Comparison of ENCODE assay signal across 16 cellular contexts in the genomic region with DNA sequence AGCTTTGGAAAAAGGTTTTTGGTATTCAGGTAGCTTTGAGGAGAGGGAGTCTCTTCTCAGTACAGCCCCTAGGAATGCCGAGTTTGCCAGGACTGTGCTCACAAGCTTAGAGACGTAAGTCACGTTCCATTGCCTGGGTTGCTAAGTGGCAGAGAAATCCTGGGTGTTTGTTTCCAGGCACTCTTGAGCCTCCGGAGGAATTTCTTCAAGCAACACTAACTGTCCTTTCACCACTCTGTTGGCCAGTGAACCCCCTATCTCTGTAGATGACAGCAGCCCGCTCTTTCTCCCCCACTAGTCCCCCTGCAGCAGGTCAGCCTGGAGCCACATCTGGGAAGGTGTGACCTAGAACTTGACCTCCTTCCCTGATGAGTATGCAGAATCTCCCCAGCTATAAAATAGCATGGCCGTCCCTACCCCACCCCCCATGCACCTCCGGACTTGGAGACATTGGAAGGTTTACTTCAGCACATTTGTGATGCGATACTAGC.
DNase-seq lines count a peak whose midpoint lies in the region; ATAC-seq and TF ChIP-seq lines count a peak whose summit lies in the region.
"Had no signal": no experiment of that assay in that cellular context is flagged by ENCODE, and none has a peak within 500 bp of the region (broad histone marks: within the 10 kb centered on the region; RNA-seq: fewer than 3 reads in every experiment).

No MANE protein-coding gene starts in this region.

- no peak overlapping the region for H3K9ac ChIP-seq in trophoblast cell (ENCODE audit: low read length)

- H2BK12ac ChIP-seq in trophoblast cell (ENCODE audit: low read length) = peak overlapping the region; percentile 39

- no peak for TF ChIP-seq POLR2A in uterus (IDR thresholded peaks at IDR 0.05)

- peak overlapping the region; percentile 0 for H3K14ac ChIP-seq in trophoblast cell (ENCODE audit: low read length)

- peak overlapping the region; percentile 16 for H2AK5ac ChIP-seq in trophoblast cell (ENCODE audit: low read length)

- H3K27me3 ChIP-seq in right atrium auricular region = no peaks in the 10 kb centered on the region
- H3K27me3 ChIP-seq in left lung = peaks cover 0 to 19% of the 10 kb centered on the region in 2 donors
- no peaks in the 10 kb centered on the region for H3K27me3 ChIP-seq in trophoblast cell (ENCODE audit: insufficient read depth, low read length)
- H3K27me3 ChIP-seq in uterus = no peaks in the 10 kb centered on the region
- H3K27me3 ChIP-seq in MG63 = no peaks in the 10 kb centered on the region

- H3K4me3 ChIP-seq in right atrium auricular region = no peak overlapping the region
- H3K4me3 ChIP-seq in left lung = no peak overlapping the region
- peak overlapping the region; percentile 1 for H3K4me3 ChIP-seq in trophoblast cell (ENCODE audit: low read depth, low read length)
- no peak overlapping the region for H3K4me3 ChIP-seq in uterus
- no peak overlapping the region for H3K4me3 ChIP-seq in MG63
- H3K4me3 ChIP-seq: A549, GM23338, thoracic aorta had no signal

- ATAC-seq in left ventricle myocardium superior = no peak
- ATAC-seq in left lung = peak; percentile 23
- ATAC-seq: A549, GM23338 had no signal

- TF ChIP-seq CTCF in right atrium auricular region (IDR thresholded peaks at IDR 0.05) (no peak), left lung (IDR thresholded peaks at IDR 0.05) (no peak), uterus (IDR thresholded peaks at IDR 0.05) (no peak)

- peak overlapping the region; percentile 86 for H4K91ac ChIP-seq in trophoblast cell (ENCODE audit: low read depth, low read length)

- WGBS in trophoblast cell (ENCODE audit: extremely low coverage, insufficient coverage, insufficient read length) = no CpG with 5 or more reads among the region's 8 CpGs

- H4K8ac ChIP-seq in trophoblast cell (ENCODE audit: low read depth, low read length) = peak overlapping the region; percentile 25

- H3K4me2 ChIP-seq in trophoblast cell (ENCODE audit: low read length) = no peak overlapping the region
- H3K4me2 ChIP-seq: A549 had no signal

- no peak overlapping the region for H3K18ac ChIP-seq in trophoblast cell (ENCODE audit: low read length)

- peaks cover 12% of the 10 kb centered on the region for H3K79me2 ChIP-seq in trophoblast cell (ENCODE audit: control insufficient read depth, insufficient read depth, low read length, poor library complexity)

- intact Hi-C loops in left ventricle myocardium superior (cut with micrococcal nuclease) (no loop called here), left lung (cut with DNase I) (no loop called here), uterus (cut with DNase I; ENCODE audit: low total_unique reads) (no loop called here), posterior cingulate gyrus (cut with DNase I) (no loop called here)

- H3K9me3 ChIP-seq in right atrium auricular region (no peaks in the 10 kb centered on the region), left lung (no peaks in the 10 kb centered on the region), trophoblast cell (ENCODE audit: insufficient read depth, low read depth, low read length) (no peaks in the 10 kb centered on the region), uterus (no peaks in the 10 kb centered on the region), MG63 (no peaks in the 10 kb centered on the region)
- H3K9me3 ChIP-seq: A549, thoracic aorta had no signal

- peak overlapping the region; percentile 25 for H2BK5ac ChIP-seq in trophoblast cell (ENCODE audit: low read depth, low read length, poor library complexity)

- peak overlapping the region; percentile 1 for H2BK120ac ChIP-seq in trophoblast cell (ENCODE audit: insufficient read depth, low read length, poor library complexity)

- H3K27ac ChIP-seq in right atrium auricular region (peak overlapping the region; percentile 3 to 71), left lung (peak overlapping the region; percentile 41 to 83), trophoblast cell (ENCODE audit: low read depth, low read length) (peak overlapping the region; percentile 99), uterus (peak overlapping the region; percentile 25 to 86)

- H3K79me1 ChIP-seq in trophoblast cell (ENCODE audit: low read length) = peaks cover 81% of the 10 kb centered on the region

- peak overlapping the region; percentile 4 for H3K4ac ChIP-seq in trophoblast cell (ENCODE audit: low read depth, low read length)

- no peak overlapping the region for H2AFZ ChIP-seq in trophoblast cell (ENCODE audit: insufficient read depth, low read length, poor library complexity)

- DNase-seq in right atrium auricular region (ENCODE audit: low spot score) = no peak
- DNase-seq in left ventricle myocardium superior = no peak
- DNase-seq in left lung = no peak
- peak; percentile 81 to 93 for DNase-seq in trophoblast cell
- no peak for DNase-seq in uterus
- no peak for DNase-seq in activated gamma-delta T cell (lab: John Stamatoyannopoulos, UW)
- DNase-seq in MG63 = no peak
- no peak for DNase-seq in posterior cingulate gyrus
- DNase-seq: activated CD4-positive, CD25-positive, alpha-beta regulatory T cell treated with anti-CD3 and anti-CD28 coated beads, Interleukin-2, amount 50 U/mL, for 72 hours; NCI-H146; NCI-H345; SHP77 treated with DMSO at 0.1 percent for 48 hours; T-helper 2 cell had no signal

- no peak overlapping the region for H4K12ac ChIP-seq in trophoblast cell (ENCODE audit: low read depth, low read length)

- H3K23ac ChIP-seq in trophoblast cell (ENCODE audit: low read length) = no peak overlapping the region

- no peaks in the 10 kb centered on the region for H3K36me3 ChIP-seq in right atrium auricular region
- no peaks in the 10 kb centered on the region for H3K36me3 ChIP-seq in left lung
- H3K36me3 ChIP-seq in trophoblast cell (ENCODE audit: control insufficient read depth in 1 of 2, insufficient read depth in 2 of 2, low read length in 2 of 2) = no peaks in the 10 kb centered on the region
- H3K36me3 ChIP-seq in uterus = no peaks in the 10 kb centered on the region
- H3K36me3 ChIP-seq in MG63 = no peaks in the 10 kb centered on the region
- H3K36me3 ChIP-seq: thoracic aorta had no signal

- H3K4me1 ChIP-seq in right atrium auricular region (peaks cover 0 to 65% of the 10 kb centered on the region in 2 donors), left lung (peaks cover 12 to 25% of the 10 kb centered on the region in 2 donors), trophoblast cell (ENCODE audit: control insufficient read depth in 1 of 2, insufficient read depth in 2 of 2, low read length in 2 of 2) (peaks cover 62 to 70% of the 10 kb centered on the region in 2 experiments), uterus (peaks cover 6 to 8% of the 10 kb centered on the region in 2 donors)
- H3K4me1 ChIP-seq: A549 had no signal

Comparison
In these comparisons a context has a peak if more than half of its experiments do, and no peak if none do; other contexts are left out.
1. DNase-seq: peak in trophoblast cell (2 of 2); none in right atrium auricular region (single experiment), left ventricle myocardium superior (single experiment), left lung (0 of 2), uterus (0 of 2), activated gamma-delta T cell (single experiment), MG63 (single experiment) and posterior cingulate gyrus (0 of 10).
2. H3K27ac ChIP-seq: peak in every context shown above with its lines; median percentile 99 in trophoblast cell; 62 in left lung; 56 in uterus; 37 in right atrium auricular region.